In genomic region chr11:67428052-67429001, GRCh38 we compare ENCODE assay signal across 8 cellular contexts.
DNase-seq lines count a peak whose midpoint lies in the region; ATAC-seq and TF ChIP-seq lines count a peak whose summit lies in the region.

Gene RPS6KB2, plus strand, starts transcription at chr11:67428494. Its CDS starts 52 bp downstream, at chr11:67428546.

- peak; percentile 99 for DNase-seq in AG20443 (ENCODE audit: low spot score)
- DNase-seq in NCI-H524 treated with DMSO at 0.1 percent for 48 hours (lab: John Stamatoyannopoulos, UW): peak; percentile 73
- DNase-seq in activated CD4-positive, alpha-beta T cell treated with anti-CD3 and anti-CD28 coated beads for 4 hours: peak; percentile 95 to 100
- peak; percentile 93 for DNase-seq in kidney glomerular epithelial cell (lab: John Stamatoyannopoulos, UW)
- DNase-seq in stimulated activated CD4-positive, alpha-beta T cell treated with anti-CD3 and anti-CD28 coated beads, Interleukin-1b, Interleukin-23, amount 100 ng/mL, for 1 hour (ENCODE audit: low read depth in 2 of 2): peak; percentile 94 to 99

- peak; percentile 84 for ATAC-seq in HG03442 (IDR thresholded peaks at IDR 0.05; ENCODE audit: unreplicated experiment)

- peak within 1 kb of the TSS; percentile 96 for H3K27ac ChIP-seq in cingulate gyrus (ENCODE audit: low read depth, low read length)

- peak; percentile 91 for TF ChIP-seq POLR2A in GM19193 (IDR thresholded peaks at IDR 0.05; ENCODE audit: extremely low read depth, insufficient read depth, insufficient read length)

Comparison
In these comparisons a context has a peak if more than half of its experiments do, and no peak if none do; other contexts are left out.
1. Peak in every context shown above with its lines: DNase-seq, ATAC-seq and H3K27ac ChIP-seq.